Comparison of ENCODE assay signal across 8 cellular contexts in genomic region chr20:4034664-4035063, GRCh38. TPM values are rescaled to one million over a fixed set of nuclear protein-coding genes. Genes with fewer than 3 reads are reported as not detected.
DNase-seq lines count a peak whose midpoint lies in the region; ATAC-seq, FAIRE-seq and TF ChIP-seq lines count a peak whose summit lies in the region.
"Not testable (repeated sequence)": the region's sequence is repeated elsewhere in the genome, so short reads cannot be mapped to it uniquely, and the experiment has no call there.

No MANE protein-coding gene starts in this region.

- H2BK12ac ChIP-seq in H9 (ENCODE audit: insufficient read length, low read depth, low read length), result not testable (repeated sequence)

- H3K36me3 ChIP-seq in HUES48 (ENCODE audit: control insufficient read depth, insufficient read depth, low read length); OCI-LY3 (replicated peaks; ENCODE audit: low read depth, low read length); bronchial epithelial cell (ENCODE audit: control insufficient read depth, insufficient read depth, low read length); upper lobe of right lung: not testable (repeated sequence)

- not testable (repeated sequence) for H3K9me3 Mint-ChIP-seq in H9, mesothelial cell of epicardium

- H3K14ac ChIP-seq in H9 (ENCODE audit: insufficient read depth, low read length), result not testable (repeated sequence)

- H2BK15ac ChIP-seq in H9 (ENCODE audit: low read depth, low read length), result not testable (repeated sequence)

- WGBS in H9 (ENCODE audit: extremely low coverage, insufficient read length, low lambda C conversion rate), result no CpG with 5 or more reads among the region's 4 CpGs

- not testable (repeated sequence) for H2BK20ac ChIP-seq in H9 (ENCODE audit: low read depth, low read length, poor library complexity, severe bottlenecking)

- H3K27ac ChIP-seq in H9 (ENCODE audit: insufficient read length, low read depth, low read length); OCI-LY3 (ENCODE audit: low read length); upper lobe of right lung: not testable (repeated sequence)
- H3K27ac ChIP-seq in HUES48 (ENCODE audit: low read depth, low read length) (peak overlapping the region; percentile 66), epithelial cell of prostate (peak overlapping the region; percentile 10)

- not testable (repeated sequence) for H3K18ac ChIP-seq in H9 (ENCODE audit: insufficient read length, low read depth, low read length)

- H3T11ph ChIP-seq in H9 (ENCODE audit: low read length), result not testable (repeated sequence)

- not testable (repeated sequence) for H3K4me1 ChIP-seq in H9 (ENCODE audit: insufficient read depth, low read length)
- peaks cover 14% of the 10 kb centered on the region for H3K4me1 ChIP-seq in HUES48 (ENCODE audit: control insufficient read depth, insufficient read depth, low read length)
- peaks cover 34% of the 10 kb centered on the region for H3K4me1 ChIP-seq in OCI-LY3 (ENCODE audit: low read length)
- H3K4me1 ChIP-seq in upper lobe of right lung, result peaks cover 18% of the 10 kb centered on the region

- H3K27ac Mint-ChIP-seq in H9 (peak overlapping the region in 2 of 3 experiments; percentile 31 to 83; a peak in 3 of 7 replicates), mesothelial cell of epicardium (peak overlapping the region; percentile 53)

- not testable (repeated sequence) for H3K79me1 ChIP-seq in H9 (ENCODE audit: insufficient read depth, low read depth, low read length, poor library complexity, severe bottlenecking)

- not testable (repeated sequence) for H3K36me3 Mint-ChIP-seq in H9 (ENCODE audit: insufficient read depth in 1 of 3, low read depth in 3 of 3); mesothelial cell of epicardium

- not testable (repeated sequence) for H4K91ac ChIP-seq in H9 (ENCODE audit: insufficient read length, low read depth, low read length)

- not testable (repeated sequence) for H2BK5ac ChIP-seq in H9 (ENCODE audit: insufficient read length, low read length)

- peak overlapping the region; percentile 27 to 56; a peak in 4 of 5 replicates for H3K4me3 Mint-ChIP-seq in H9
- H3K4me3 Mint-ChIP-seq in mesothelial cell of epicardium, result not testable (repeated sequence)

- not testable (repeated sequence) for H4K5ac ChIP-seq in H9 (ENCODE audit: insufficient read length, low read depth, low read length)

- peaks cover 33% of the 10 kb centered on the region in 2 experiments for H3K4me1 Mint-ChIP-seq in H9
- peaks cover 19% of the 10 kb centered on the region for H3K4me1 Mint-ChIP-seq in mesothelial cell of epicardium

- not testable (repeated sequence) for H3K4ac ChIP-seq in H9 (ENCODE audit: low read depth, low read length)

- H4K8ac ChIP-seq in H9 (replicated peaks; ENCODE audit: insufficient read length, low read depth, low read length), result not testable (repeated sequence)

- H3K4me2 ChIP-seq in H9 (ENCODE audit: insufficient read depth, insufficient read length, low read length), result not testable (repeated sequence)
- 0 out of 2 replicates have a peak overlapping the region, but pooled peaks have one; percentile 21 for H3K4me2 ChIP-seq in OCI-LY3 (ENCODE audit: low read length)

- not testable (repeated sequence) for H2AK5ac ChIP-seq in H9 (ENCODE audit: insufficient read length, low read length)

- not testable (repeated sequence) for H3K9ac ChIP-seq in H9 (ENCODE audit: extremely low read depth, insufficient read length, low read length); HUES48 (ENCODE audit: low read depth, low read length); OCI-LY3 (ENCODE audit: low read length)

- not testable (repeated sequence) for H3K56ac ChIP-seq in H9 (ENCODE audit: insufficient read length, low read depth, low read length)

- not testable (repeated sequence) for H2AFZ ChIP-seq in H9 (ENCODE audit: low read length); OCI-LY3 (ENCODE audit: low read depth, low read length)

- not testable (repeated sequence) for H3K23ac ChIP-seq in H9 (ENCODE audit: insufficient read length, low read depth, low read length)

- peak; percentile 60 for FAIRE-seq in bronchial epithelial cell (lab: Jason Lieb, UNC)

- H3K4me3 ChIP-seq in HUES48 (ENCODE audit: low read depth, low read length); OCI-LY3 (ENCODE audit: low read length); bronchial epithelial cell (ENCODE audit: low read depth, low read length); upper lobe of right lung: not testable (repeated sequence)

- intact Hi-C loops in upper lobe of right lung (cut with DNase I), result not testable (repeated sequence)

- H3K27me3 Mint-ChIP-seq in H9 (ENCODE audit: low read depth), result peaks cover 17% of the 10 kb centered on the region
- H3K27me3 Mint-ChIP-seq in mesothelial cell of epicardium (ENCODE audit: low read depth), result not testable (repeated sequence)

- not testable (repeated sequence) for H4K20me1 ChIP-seq in H9 (ENCODE audit: control insufficient read depth, insufficient read depth, insufficient read length); OCI-LY3 (ENCODE audit: insufficient read depth, low read length)

- H2BK120ac ChIP-seq in H9 (ENCODE audit: low read depth, low read length, poor library complexity, severe bottlenecking), result not testable (repeated sequence)

- peak; percentile 47 for ATAC-seq in upper lobe of right lung

- H3K27me3 ChIP-seq in H9 (ENCODE audit: insufficient read depth, low read length); HUES48 (ENCODE audit: control insufficient read depth, insufficient read depth, low read length); OCI-LY3 (ENCODE audit: low read depth, low read length); bronchial epithelial cell (ENCODE audit: control insufficient read depth, insufficient read depth, low read length); upper lobe of right lung: not testable (repeated sequence)

- H3K23me2 ChIP-seq in H9 (ENCODE audit: insufficient read length, low read depth, low read length, poor library complexity, severe bottlenecking), result not testable (repeated sequence)

- not testable (repeated sequence) for H3K79me2 ChIP-seq in H9 (ENCODE audit: insufficient read depth, low read length); OCI-LY3 (ENCODE audit: low read length)

- H3K9me3 ChIP-seq in H9 (ENCODE audit: control insufficient read depth, low read depth, low read length); HUES48 (ENCODE audit: control insufficient read depth, insufficient read depth, low read length); OCI-LY3 (ENCODE audit: insufficient read depth, low read length); upper lobe of right lung: not testable (repeated sequence)

- not testable (repeated sequence) for TF ChIP-seq CTCF in H9 (conservative IDR thresholded peaks at IDR 0.05); OCI-LY3 (IDR thresholded peaks at IDR 0.05; ENCODE audit: low read depth, low read length); bronchial epithelial cell (IDR thresholded peaks at IDR 0.05; ENCODE audit: insufficient read depth, low read length, severe bottlenecking); mesothelial cell of epicardium (IDR thresholded peaks at IDR 0.05; ENCODE audit: unreplicated experiment); upper lobe of right lung (IDR thresholded peaks at IDR 0.05)

- DNase-seq in H9; bronchial epithelial cell (ENCODE audit: low read depth); epithelial cell of prostate (ENCODE audit: low read depth, low spot score); mesothelial cell of epicardium (ENCODE audit: low spot score in 2 of 2, unreplicated experiment in 2 of 2); upper lobe of right lung: not testable (repeated sequence)
- DNase-seq in islet precursor cell, result peak; percentile 15

RNA-seq across cellular contexts. Expression of gene RNF24, which starts 19.3 kb away (rescaled TPM):
- total RNA-seq in H9 (2021) (19.2 and 20.4 TPM in 2 replicates), bronchial epithelial cell (1.3 and 2.3 TPM in 2 replicates), mesothelial cell of epicardium (45.5 to 50.6 TPM (median 47.0 TPM) in 3 replicates), upper lobe of right lung (24.5 TPM)
